In the genomic region with DNA sequence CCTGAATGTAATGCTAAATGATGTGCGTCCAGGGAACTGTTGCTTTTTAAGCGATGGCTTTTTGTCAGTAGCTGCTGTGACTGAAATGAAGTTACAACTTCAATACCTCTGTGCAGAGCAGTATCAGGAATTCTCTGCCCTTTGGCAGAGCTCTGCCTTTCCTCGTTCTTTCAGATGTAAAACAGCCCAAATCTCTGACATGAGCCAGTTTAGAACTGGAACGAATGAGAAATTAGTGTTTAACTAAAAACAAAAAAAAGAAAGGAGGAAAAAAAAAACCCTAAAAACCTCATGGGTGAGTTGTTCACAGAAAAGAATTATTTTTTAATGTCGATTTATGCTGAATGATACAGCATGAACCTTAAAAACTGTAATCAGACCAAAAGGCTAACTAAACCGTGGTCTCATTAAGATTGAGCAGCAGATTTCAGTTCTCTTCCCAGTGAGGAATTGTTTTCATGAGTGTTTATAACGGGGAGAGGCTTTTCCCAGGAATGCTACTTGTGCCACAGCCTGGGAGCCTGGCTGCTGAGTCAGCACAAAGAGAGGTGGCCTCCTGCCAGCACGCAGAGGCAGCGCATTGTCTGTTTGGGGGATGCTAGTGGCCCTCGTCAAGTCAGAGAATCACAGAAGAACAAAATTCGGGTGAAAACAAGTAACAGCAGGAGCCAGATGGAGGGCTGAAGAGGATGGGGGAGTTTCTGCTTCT, we compare ENCODE assay signal across 8 cellular contexts.
A peak's percentile ranks its signal among the peaks of the same experiment; 100 is the strongest.
DNase-seq lines count a peak whose midpoint lies in the region; ATAC-seq and TF ChIP-seq lines count a peak whose summit lies in the region.

No MANE protein-coding gene starts in this region.

- dilution Hi-C loops in mammary epithelial cell (cut with HindIII; ENCODE audit: low sequenced_read_pairs), result loop anchor here (5.0 kb wide), 1 partner anchor 61 kb away; no protein-coding TSS in a partner anchor

- H3K9me3 ChIP-seq in HUES48 (ENCODE audit: control insufficient read depth, insufficient read depth, low read length) (no peaks in the 10 kb centered on the region), mammary epithelial cell (replicated peaks; ENCODE audit: insufficient read depth, low read length) (no peaks in the 10 kb centered on the region), stomach smooth muscle (ENCODE audit: control insufficient read depth in 2 of 2, low read length in 2 of 2) (no peaks in the 10 kb centered on the region)
- no peaks in the 10 kb centered on the region for H3K9me3 ChIP-seq in CD4-positive, alpha-beta T cell (ENCODE audit: control insufficient read depth, low read length)

- in situ Hi-C loops in mammary epithelial cell (cut with MboI; ENCODE audit: low sequenced_read_pairs in 2 of 2), result no loop called here

- peaks cover 9% of the 10 kb centered on the region for H3K4me1 Mint-ChIP-seq in CD4-positive, alpha-beta T cell (ENCODE audit: low read depth)

- intact Hi-C loops in mammary epithelial cell (cut with micrococcal nuclease), result no loop called here
- intact Hi-C loops in CD4-positive, alpha-beta T cell (cut with DNase I, micrococcal nuclease), result no loop called here

- peak overlapping the region; percentile 98 for H3K27ac ChIP-seq in HUES48 (ENCODE audit: low read depth, low read length)
- no peak overlapping the region for H3K27ac ChIP-seq in mammary epithelial cell (ENCODE audit: insufficient read depth, low read depth, low read length)
- peak overlapping the region; percentile 37 for H3K27ac ChIP-seq in stomach smooth muscle (ENCODE audit: low read length)
- H3K27ac ChIP-seq in CD4-positive, alpha-beta T cell (ENCODE audit: low read depth, low read length), result no peak overlapping the region

- H3K27me3 ChIP-seq in HUES48 (ENCODE audit: control insufficient read depth, insufficient read depth, low read length) (no peaks in the 10 kb centered on the region), mammary epithelial cell (ENCODE audit: insufficient read depth, low read length) (no peaks in the 10 kb centered on the region), stomach smooth muscle (ENCODE audit: control insufficient read depth in 1 of 2, insufficient read depth in 2 of 2, low read length in 2 of 2) (no peaks in the 10 kb centered on the region)
- peaks cover 31% of the 10 kb centered on the region for H3K27me3 ChIP-seq in CD4-positive, alpha-beta T cell (ENCODE audit: control insufficient read depth, insufficient read depth, low read length)

- peaks cover 48% of the 10 kb centered on the region for H3K79me2 ChIP-seq in mammary epithelial cell (ENCODE audit: insufficient read depth, low read length)

- H3K36me3 Mint-ChIP-seq in CD4-positive, alpha-beta T cell (ENCODE audit: low read depth), result no peaks in the 10 kb centered on the region

- H3K4me3 Mint-ChIP-seq in CD4-positive, alpha-beta T cell, result no peak overlapping the region

- H3K4me3 ChIP-seq in HUES48 (ENCODE audit: low read depth, low read length), result peak overlapping the region; percentile 45
- H3K4me3 ChIP-seq in mammary epithelial cell (replicated peaks in 1 of 3; ENCODE audit: insufficient read depth in 1 of 3, low read depth in 2 of 3, low read length in 3 of 3), result no peak overlapping the region
- peak overlapping the region; percentile 31 to 44 for H3K4me3 ChIP-seq in stomach smooth muscle (ENCODE audit: low read length in 2 of 2)

- DNase-seq in mammary epithelial cell, result peak; percentile 24
- DNase-seq in islet precursor cell, result peak; percentile 89
- no peak for DNase-seq in CD4-positive, alpha-beta T cell
- no peak for DNase-seq in NCI-H2196 treated with DMSO at 0.1 percent for 48 hours (lab: John Stamatoyannopoulos, UW; ENCODE audit: unreplicated experiment)
- no peak for DNase-seq in SHP77 (lab: John Stamatoyannopoulos, UW)

- POLR2A ChIA-PET in CD4-positive, alpha-beta T cell (lab: Charles Lee), result no interaction called here

- 43% methylated on average over 10 of the region's 11 CpGs for WGBS in mammary epithelial cell (ENCODE audit: low coverage, missing lambda C conversion rate)

- H2AFZ ChIP-seq in mammary epithelial cell (ENCODE audit: low read depth, low read length), result no peak overlapping the region

- no peak for ATAC-seq in CD4-positive, alpha-beta T cell (ENCODE audit: poor library complexity)
- no peak for ATAC-seq in GM19395 (IDR thresholded peaks at IDR 0.05; ENCODE audit: unreplicated experiment)

- no peaks in the 10 kb centered on the region for H3K9me3 Mint-ChIP-seq in CD4-positive, alpha-beta T cell

- CTCF ChIA-PET in mammary epithelial cell (lab: Charles Lee; ENCODE audit: low non-redundant PET), result no interaction called here
- CTCF ChIA-PET in CD4-positive, alpha-beta T cell (lab: Charles Lee), result interaction anchor here (1.2 kb wide), 1 partner anchor 11 kb away, joined by 3 read pairs; no protein-coding TSS in a partner anchor

- H3K9ac ChIP-seq in HUES48 (ENCODE audit: low read depth, low read length), result peak overlapping the region; percentile 74
- H3K9ac ChIP-seq in mammary epithelial cell (ENCODE audit: insufficient read depth, low read length), result no peak overlapping the region
- peak overlapping the region in 1 of 2 donors; percentile 46 for H3K9ac ChIP-seq in stomach smooth muscle (ENCODE audit: low read length in 2 of 2)

- no peak overlapping the region for H3K4me2 ChIP-seq in mammary epithelial cell (ENCODE audit: insufficient read depth, low read depth, low read length)

- H3K4me1 ChIP-seq in HUES48 (ENCODE audit: control insufficient read depth, insufficient read depth, low read length) (peaks cover 60% of the 10 kb centered on the region), mammary epithelial cell (ENCODE audit: insufficient read depth, low read length) (peaks cover 14% of the 10 kb centered on the region), stomach smooth muscle (ENCODE audit: control insufficient read depth, insufficient read depth, low read length) (peaks cover 25% of the 10 kb centered on the region)

- H3K27me3 Mint-ChIP-seq in CD4-positive, alpha-beta T cell, result peaks cover 64% of the 10 kb centered on the region

- BruUV-seq in mammary epithelial cell (replicated peaks; lab: Mats Ljungman, UMichigan), result no TSS peak

- no peak overlapping the region for H3K27ac Mint-ChIP-seq in CD4-positive, alpha-beta T cell

- H3K36me3 ChIP-seq in HUES48 (ENCODE audit: control insufficient read depth, insufficient read depth, low read length), result no peaks in the 10 kb centered on the region
- no peaks in the 10 kb centered on the region for H3K36me3 ChIP-seq in mammary epithelial cell (ENCODE audit: insufficient read depth, low read length)
- H3K36me3 ChIP-seq in stomach smooth muscle (ENCODE audit: control insufficient read depth in 2 of 2, insufficient read depth in 2 of 2, low read length in 2 of 2), result peaks cover 0 to 2% of the 10 kb centered on the region in 2 donors

- TF ChIP-seq CTCF in mammary epithelial cell (conservative IDR thresholded peaks at IDR 0.05 in 1 of 2, IDR thresholded peaks at IDR 0.05 in 1 of 2; ENCODE audit: extremely low read depth in 1 of 2, insufficient read depth in 1 of 2, low read depth in 1 of 2, low read length in 2 of 2), result no peak
- no peak for TF ChIP-seq CTCF in CD4-positive, alpha-beta T cell (IDR thresholded peaks at IDR 0.05)

- no peaks in the 10 kb centered on the region for H4K20me1 ChIP-seq in mammary epithelial cell (ENCODE audit: insufficient read depth, low read length)

Comparison
In these comparisons a context has a peak if more than half of its experiments do, and no peak if none do; other contexts are left out.
1. H3K27ac ChIP-seq: peak in HUES48 (single experiment) and stomach smooth muscle (single experiment); none in mammary epithelial cell (single experiment) and CD4-positive, alpha-beta T cell (single experiment).
2. H3K4me3 ChIP-seq: peak in HUES48 (single experiment) and stomach smooth muscle (2 of 2); none in mammary epithelial cell (0 of 3).
3. DNase-seq: peak in mammary epithelial cell (single experiment) and islet precursor cell (single experiment); none in CD4-positive, alpha-beta T cell (0 of 10), NCI-H2196 treated with DMSO at 0.1 percent for 48 hours (single experiment) and SHP77 (0 of 2).